Comparison of ENCODE assay signal across 8 cellular contexts in genomic region chr17:39979865-39980401, GRCh38.
DNase-seq lines count a peak whose midpoint lies in the region; ATAC-seq and TF ChIP-seq lines count a peak whose summit lies in the region.

No MANE protein-coding gene starts in this region.

- POLR2A ChIA-PET in AG04449 (lab: Yijun Ruan, JAX): interaction anchor here (0.6 to 1.2 kb wide), 7 partner anchors 11 to 495 kb away, joined by 3 to 7 read pairs (median 3); partner anchors contain the start of gene CASC3

- no peaks in the 10 kb centered on the region for H3K9me3 Mint-ChIP-seq in stimulated activated memory B cell treated with anti-CD40 and anti-IgM and Interleukin-4, amounts not matched to agents 10 μg/mL and 1 μg/mL and 100 μg/mL, for 72 hours

- peak overlapping the region; percentile 64 for H3K4me3 ChIP-seq in AG04449 (ENCODE audit: low read depth, low read length)
- peak overlapping the region; percentile 68 for H3K4me3 ChIP-seq in astrocyte of the spinal cord (ENCODE audit: low read depth, low read length)

- peak overlapping the region; percentile 86 for H3K4me3 Mint-ChIP-seq in stimulated activated memory B cell treated with anti-CD40 and anti-IgM and Interleukin-4, amounts not matched to agents 10 μg/mL and 1 μg/mL and 100 μg/mL, for 72 hours

- CTCF ChIA-PET in AG04449 (lab: Yijun Ruan, JAX): interaction anchor here (0.9 to 23.7 kb wide), 32 partner anchors 8 to 357 kb away, joined by 3 to 450 read pairs (median 5); partner anchors contain the start of genes GSDMA, ORMDL3 and ZPBP2

- DNase-seq in AG04449 (ENCODE audit: low read depth, low spot score) (no peak), NCI-H82 (lab: John Stamatoyannopoulos, UW) (peak; percentile 76), astrocyte of the spinal cord (ENCODE audit: low read depth, low spot score) (no peak), iPS-NIHi11 (ENCODE audit: low spot score) (peak; percentile 35)

- TF ChIP-seq CTCF in AG04449 (IDR thresholded peaks at IDR 0.05; ENCODE audit: insufficient read depth, low read length, missing control alignments) (peak; percentile 7), GM12874 (IDR thresholded peaks at IDR 0.05; ENCODE audit: insufficient read depth, low read depth, low read length) (0 out of 2 replicates have a peak, but pooled peaks have one; percentile 15), astrocyte of the spinal cord (IDR thresholded peaks at IDR 0.05; ENCODE audit: low read depth, low read length) (peak; percentile 20)

- peaks cover 23% of the 10 kb centered on the region for H3K4me1 Mint-ChIP-seq in stimulated activated memory B cell treated with anti-CD40 and anti-IgM and Interleukin-4, amounts not matched to agents 10 μg/mL and 1 μg/mL and 100 μg/mL, for 72 hours

- ATAC-seq in HG03025 (IDR thresholded peaks at IDR 0.05; ENCODE audit: low FRiP score, unreplicated experiment) (peak; percentile 25), HG03565 (IDR thresholded peaks at IDR 0.05; ENCODE audit: unreplicated experiment) (no peak)
- peak; percentile 40 for ATAC-seq in stimulated activated memory B cell treated with anti-CD40 and anti-IgM and Interleukin-4, amounts not matched to agents 10 μg/mL and 1 μg/mL and 100 μg/mL, for 72 hours

- H3K36me3 Mint-ChIP-seq in stimulated activated memory B cell treated with anti-CD40 and anti-IgM and Interleukin-4, amounts not matched to agents 10 μg/mL and 1 μg/mL and 100 μg/mL, for 72 hours: peaks cover 7% of the 10 kb centered on the region

- no peaks in the 10 kb centered on the region for H3K27me3 Mint-ChIP-seq in stimulated activated memory B cell treated with anti-CD40 and anti-IgM and Interleukin-4, amounts not matched to agents 10 μg/mL and 1 μg/mL and 100 μg/mL, for 72 hours

- in situ Hi-C loops in astrocyte of the spinal cord (cut with HindIII; ENCODE audit: low sequenced_read_pairs): no loop called here

- peak overlapping the region; percentile 91 for H3K27ac Mint-ChIP-seq in stimulated activated memory B cell treated with anti-CD40 and anti-IgM and Interleukin-4, amounts not matched to agents 10 μg/mL and 1 μg/mL and 100 μg/mL, for 72 hours

Comparison
In these comparisons a context has a peak if more than half of its experiments do, and no peak if none do; other contexts are left out.
1. DNase-seq: peak in NCI-H82 (single experiment) and iPS-NIHi11 (single experiment); none in AG04449 (single experiment) and astrocyte of the spinal cord (single experiment).
2. Peak in every context shown above with its lines, with median percentiles within 50 percentile points of each other: CTCF ChIP-seq.